Comparison of ENCODE assay signal across 22 cellular contexts in genomic region chr4:168955674-168956073, GRCh38.
"Had no signal": no experiment of that assay in that cellular context is flagged by ENCODE, and none has a peak within 500 bp of the region (broad histone marks: within the 10 kb centered on the region; RNA-seq: fewer than 3 reads in every experiment).

No MANE protein-coding gene starts in this region.

- ATAC-seq: activated CD4-positive, alpha-beta T cell treated with anti-CD3 and anti-CD28 coated beads for 36 hours; heart right ventricle; naive thymus-derived CD4-positive, alpha-beta T cell had no signal

- H3K9me3 ChIP-seq: esophagus muscularis mucosa, neutrophil, tibial artery, vagina had no signal

- H3K4me3 Mint-ChIP-seq: activated CD4-positive, alpha-beta memory T cell treated with anti-CD3 and anti-CD28 coated beads for 36 hours; activated CD4-positive, alpha-beta T cell treated with anti-CD3 and anti-CD28 coated beads for 36 hours; activated naive CD4-positive, alpha-beta T cell treated with anti-CD3 and anti-CD28 coated beads, Interleukin-2, amount 10 ng/mL, durations not matched to agents 7 days and 5 days; activated T-cell treated with anti-CD3 and anti-CD28 coated beads, Interleukin-2, amount 50 U/mL, for 24 hours; central memory CD8-positive, alpha-beta T cell; naive thymus-derived CD4-positive, alpha-beta T cell had no signal

- H3K9me3 Mint-ChIP-seq: activated CD4-positive, alpha-beta memory T cell treated with anti-CD3 and anti-CD28 coated beads for 36 hours; central memory CD8-positive, alpha-beta T cell had no signal

- H2AFZ ChIP-seq: parathyroid adenoma had no signal

- H3K27me3 ChIP-seq: esophagus muscularis mucosa, heart right ventricle, neutrophil, tibial artery, vagina had no signal

- DNase-seq: activated CD4-positive, alpha-beta memory T cell treated with anti-CD3 and anti-CD28 coated beads for 36 hours; activated CD4-positive, alpha-beta T cell treated with anti-CD3 and anti-CD28 coated beads for 36 hours; activated naive CD4-positive, alpha-beta T cell treated with anti-CD3 and anti-CD28 coated beads, Interleukin-2, amount 10 ng/mL, durations not matched to agents 7 days and 5 days; activated T-cell treated with anti-CD3 and anti-CD28 coated beads, Interleukin-2, amount 50 U/mL, for 24 hours; cortex of kidney; effector CD4-positive, alpha-beta T cell; foreskin melanocyte; heart right ventricle; naive thymus-derived CD4-positive, alpha-beta T cell; retina; stimulated activated CD4-positive, alpha-beta T cell treated with anti-CD3 and anti-CD28 coated beads, Interleukin-15, amount 100 ng/mL, for 24 hours; stimulated activated CD4-positive, alpha-beta T cell treated with anti-CD3 and anti-CD28 coated beads, Interleukin-4, amount 100 ng/mL, for 24 hours; stimulated activated naive CD4-positive, alpha-beta T cell; T-helper 2 cell; tibial artery had no signal

- H3K9ac ChIP-seq: parathyroid adenoma had no signal

- H3K36me3 Mint-ChIP-seq: activated naive CD4-positive, alpha-beta T cell treated with anti-CD3 and anti-CD28 coated beads, Interleukin-2, amount 10 ng/mL, durations not matched to agents 7 days and 5 days had no signal

- H3K27ac ChIP-seq: esophagus muscularis mucosa, heart right ventricle, neutrophil, parathyroid adenoma, tibial artery, vagina had no signal

- FAIRE-seq: islet of Langerhans had no signal

- H3K79me2 ChIP-seq: parathyroid adenoma had no signal

- H3K4me3 ChIP-seq: esophagus muscularis mucosa, heart right ventricle, lung, tibial artery, vagina had no signal

- H3K36me3 ChIP-seq: esophagus muscularis mucosa, heart right ventricle, neutrophil, tibial artery, vagina had no signal

- H3K27ac Mint-ChIP-seq: activated CD4-positive, alpha-beta memory T cell treated with anti-CD3 and anti-CD28 coated beads for 36 hours; activated CD4-positive, alpha-beta T cell treated with anti-CD3 and anti-CD28 coated beads for 36 hours; activated naive CD4-positive, alpha-beta T cell treated with anti-CD3 and anti-CD28 coated beads, Interleukin-2, amount 10 ng/mL, durations not matched to agents 7 days and 5 days; activated T-cell treated with anti-CD3 and anti-CD28 coated beads, Interleukin-2, amount 50 U/mL, for 24 hours; naive thymus-derived CD4-positive, alpha-beta T cell had no signal

- H3K4me1 Mint-ChIP-seq: activated CD4-positive, alpha-beta T cell treated with anti-CD3 and anti-CD28 coated beads for 36 hours; activated naive CD4-positive, alpha-beta T cell treated with anti-CD3 and anti-CD28 coated beads, Interleukin-2, amount 10 ng/mL, durations not matched to agents 7 days and 5 days; central memory CD8-positive, alpha-beta T cell; naive thymus-derived CD4-positive, alpha-beta T cell had no signal

- H3K4me1 ChIP-seq: parathyroid adenoma, tibial artery, vagina had no signal

- H3K27me3 Mint-ChIP-seq: activated CD4-positive, alpha-beta memory T cell treated with anti-CD3 and anti-CD28 coated beads for 36 hours; activated CD4-positive, alpha-beta T cell treated with anti-CD3 and anti-CD28 coated beads for 36 hours; activated naive CD4-positive, alpha-beta T cell treated with anti-CD3 and anti-CD28 coated beads, Interleukin-2, amount 10 ng/mL, durations not matched to agents 7 days and 5 days; activated T-cell treated with anti-CD3 and anti-CD28 coated beads, Interleukin-2, amount 50 U/mL, for 24 hours; central memory CD8-positive, alpha-beta T cell had no signal
